Comparison of ENCODE assay signal across 26 cellular contexts in the genomic region with DNA sequence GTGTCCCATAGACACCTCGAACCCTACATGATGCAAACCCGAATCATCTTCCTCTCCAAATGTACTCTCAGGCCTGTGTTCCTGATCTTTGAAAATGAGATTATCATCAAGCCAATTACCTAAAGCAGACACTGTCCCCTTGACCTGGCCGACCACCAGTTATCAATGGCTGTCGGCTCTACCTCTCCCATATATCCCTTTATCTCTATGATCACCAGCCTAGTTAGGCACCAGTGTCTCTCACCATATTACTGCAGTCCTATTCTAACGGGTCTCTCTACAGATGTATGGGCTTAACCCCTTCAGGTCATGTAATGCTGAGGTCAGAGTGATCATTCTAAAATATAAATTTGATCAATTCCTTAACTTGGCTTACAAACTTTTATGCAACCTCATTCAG.
"Had no signal": no experiment of that assay in that cellular context is flagged by ENCODE, and none has a peak within 500 bp of the region (broad histone marks: within the 10 kb centered on the region; RNA-seq: fewer than 3 reads in every experiment).

No MANE protein-coding gene starts in this region.

- H3K4me3 Mint-ChIP-seq: naive thymus-derived CD4-positive, alpha-beta T cell; natural killer cell treated with Interleukin-12 subunit alpha and Interleukin-12 subunit beta and Interleukin-15 and Interleukin-18, amount 100 ng/mL, for 72 hours; neural progenitor cell; stimulated activated memory B cell treated with anti-CD40 and anti-IgM and Interleukin-4, amounts not matched to agents 10 μg/mL and 1 μg/mL and 100 μg/mL, for 72 hours; stimulated activated naive CD8-positive, alpha-beta T cell treated with anti-CD3 and anti-CD28 coated beads, Interleukin-15, amount 100 ng/mL, for 72 hours; type B pancreatic cell had no signal

- H2AFZ ChIP-seq: neural progenitor cell had no signal

- H3K4me3 ChIP-seq: left ventricle myocardium inferior, lung, mucosa of descending colon, neural progenitor cell, ovary, right atrium auricular region, right lobe of liver, smooth muscle cell, tibial nerve, uterus had no signal

- H3K27ac Mint-ChIP-seq: naive thymus-derived CD4-positive, alpha-beta T cell; natural killer cell treated with Interleukin-12 subunit alpha and Interleukin-12 subunit beta and Interleukin-15 and Interleukin-18, amount 100 ng/mL, for 72 hours; neural progenitor cell; progenitor cell of endocrine pancreas; stimulated activated naive CD8-positive, alpha-beta T cell treated with anti-CD3 and anti-CD28 coated beads, Interleukin-15, amount 100 ng/mL, for 72 hours; type B pancreatic cell had no signal

- H3K4me2 ChIP-seq: neural progenitor cell, smooth muscle cell had no signal

- H3K27me3 ChIP-seq: neural progenitor cell, neutrophil, ovary, right atrium auricular region, right lobe of liver, tibial nerve, uterus had no signal

- H3K36me3 ChIP-seq: left ventricle myocardium inferior, neural progenitor cell, neutrophil, ovary, right atrium auricular region, right lobe of liver, tibial nerve, uterus had no signal

- ATAC-seq: mucosa of descending colon; naive thymus-derived CD4-positive, alpha-beta T cell; natural killer cell treated with Interleukin-12 subunit alpha and Interleukin-12 subunit beta and Interleukin-15 and Interleukin-18, amount 100 ng/mL, for 72 hours; right lobe of liver; stimulated activated memory B cell treated with anti-CD40 and anti-IgM and Interleukin-4, amounts not matched to agents 10 μg/mL and 1 μg/mL and 100 μg/mL, for 72 hours; stimulated activated naive CD8-positive, alpha-beta T cell treated with anti-CD3 and anti-CD28 coated beads, Interleukin-15, amount 100 ng/mL, for 72 hours had no signal

- DNase-seq: islet precursor cell; left ventricle myocardium inferior; midbrain; mucosa of descending colon; naive thymus-derived CD4-positive, alpha-beta T cell; occipital lobe; ovary; right lobe of liver; stimulated activated CD4-positive, alpha-beta T cell treated with anti-CD3 and anti-CD28 coated beads, Interleukin-1b, Interleukin-23, amount 100 ng/mL, for 48 hours; stimulated activated CD4-positive, alpha-beta T cell treated with anti-CD3 and anti-CD28 coated beads, Interleukin-2, amount 100 ng/mL, for 48 hours; stimulated activated CD4-positive, alpha-beta T cell treated with anti-CD3 and anti-CD28 coated beads, Interleukin-4, amount 100 ng/mL, for 4 hours; stimulated activated CD8-positive, alpha-beta memory T cell treated with anti-CD3 and anti-CD28 coated beads, Interleukin-4, amount 100 ng/mL, for 48 hours; stimulated activated naive CD4-positive, alpha-beta T cell treated with Interleukin-2 at 50 U/mL for 16 hours; stimulated activated naive CD8-positive, alpha-beta T cell treated with anti-CD3 and anti-CD28 coated beads, Interleukin-15, amount 100 ng/mL, for 72 hours; substantia nigra; uterus had no signal

- H3K27me3 Mint-ChIP-seq: stimulated activated memory B cell treated with anti-CD40 and anti-IgM and Interleukin-4, amounts not matched to agents 10 μg/mL and 1 μg/mL and 100 μg/mL, for 72 hours; type B pancreatic cell had no signal

- H3K4me1 ChIP-seq: left ventricle myocardium inferior, right atrium auricular region, right lobe of liver, uterus had no signal

- H3K36me3 Mint-ChIP-seq: naive thymus-derived CD4-positive, alpha-beta T cell; natural killer cell treated with Interleukin-12 subunit alpha and Interleukin-12 subunit beta and Interleukin-15 and Interleukin-18, amount 100 ng/mL, for 72 hours; neural progenitor cell; type B pancreatic cell had no signal

- H3K9me3 Mint-ChIP-seq: neural progenitor cell; stimulated activated memory B cell treated with anti-CD40 and anti-IgM and Interleukin-4, amounts not matched to agents 10 μg/mL and 1 μg/mL and 100 μg/mL, for 72 hours; stimulated activated naive CD8-positive, alpha-beta T cell treated with anti-CD3 and anti-CD28 coated beads, Interleukin-15, amount 100 ng/mL, for 72 hours; type B pancreatic cell had no signal

- H3K9ac ChIP-seq: neural progenitor cell had no signal

- H3K27ac ChIP-seq: left ventricle myocardium inferior, neural progenitor cell, neutrophil, ovary, right atrium auricular region, right lobe of liver, tibial nerve, uterus had no signal

- H3K4me1 Mint-ChIP-seq: naive thymus-derived CD4-positive, alpha-beta T cell had no signal

- H3K9me3 ChIP-seq: left ventricle myocardium inferior, mucosa of descending colon, neutrophil, ovary, right atrium auricular region, right lobe of liver, tibial nerve, uterus had no signal
